8 cellular contexts compared by ENCODE assay signal in genomic region chr7:99312316-99313203, GRCh38. TPM values are rescaled to one million over a fixed set of nuclear protein-coding genes. Genes with fewer than 3 reads are reported as not detected.
A peak's percentile ranks its signal among the peaks of the same experiment; 100 is the strongest.
DNase-seq lines count a peak whose midpoint lies in the region; ATAC-seq and TF ChIP-seq lines count a peak whose summit lies in the region.

No MANE protein-coding gene starts in this region.

- H3K79me2 ChIP-seq in H9 (ENCODE audit: insufficient read depth, low read length), result no peaks in the 10 kb centered on the region

- CTCF ChIA-PET in activated CD8-positive, alpha-beta memory T cell treated with anti-CD3 and anti-CD28 coated beads, Interleukin-2, amount 10 ng/mL, durations not matched to agents 7 days and 5 days (lab: Charles Lee), result interaction anchor here (0.8 to 3.6 kb wide), 18 partner anchors 9 to 403 kb away, joined by 3 to 29 read pairs (median 4); partner anchors contain the start of genes ARPC1A and SMURF1

- H3K56ac ChIP-seq in H9 (ENCODE audit: insufficient read length, low read depth, low read length), result no peak overlapping the region

- no peak overlapping the region for H2BK12ac ChIP-seq in H9 (ENCODE audit: insufficient read length, low read depth, low read length)

- H3K79me1 ChIP-seq in H9 (ENCODE audit: insufficient read depth, low read depth, low read length, poor library complexity, severe bottlenecking), result no peaks in the 10 kb centered on the region

- TF ChIP-seq CTCF in H9 (conservative IDR thresholded peaks at IDR 0.05), result peak; percentile 92

- H3K4me3 Mint-ChIP-seq in H9, result no peak overlapping the region
- H3K4me3 Mint-ChIP-seq in activated CD8-positive, alpha-beta memory T cell treated with anti-CD3 and anti-CD28 coated beads, Interleukin-2, amount 10 ng/mL, durations not matched to agents 7 days and 5 days, result peak overlapping the region; percentile 41

- H3K27me3 Mint-ChIP-seq in H9 (ENCODE audit: low read depth), result peaks cover 1% of the 10 kb centered on the region; the same call in 1 of the 2 replicates
- H3K27me3 Mint-ChIP-seq in activated CD8-positive, alpha-beta memory T cell treated with anti-CD3 and anti-CD28 coated beads, Interleukin-2, amount 10 ng/mL, durations not matched to agents 7 days and 5 days, result peaks cover 17% of the 10 kb centered on the region

- peaks cover 0 to 8% (median 3%) of the 10 kb centered on the region in 3 experiments; a peak in 3 of 7 replicates for H3K36me3 Mint-ChIP-seq in H9 (ENCODE audit: insufficient read depth in 1 of 3, low read depth in 3 of 3)
- H3K36me3 Mint-ChIP-seq in activated CD8-positive, alpha-beta memory T cell treated with anti-CD3 and anti-CD28 coated beads, Interleukin-2, amount 10 ng/mL, durations not matched to agents 7 days and 5 days, result no peaks in the 10 kb centered on the region

- H3K4me3 ChIP-seq in BLaER1 treated with 17β-estradiol and CSF1 and Interleukin-3, amounts not matched to agents 10 nM and 100 nM, result no peak overlapping the region

- no peaks in the 10 kb centered on the region for H3K27me3 ChIP-seq in BLaER1 treated with 17β-estradiol and CSF1 and Interleukin-3, amounts not matched to agents 10 nM and 100 nM
- H3K27me3 ChIP-seq in H9 (ENCODE audit: insufficient read depth, low read length), result no peaks in the 10 kb centered on the region

- H4K20me1 ChIP-seq in BLaER1 treated with 17β-estradiol and CSF1 and Interleukin-3, amounts not matched to agents 10 nM and 100 nM, result no peaks in the 10 kb centered on the region
- H4K20me1 ChIP-seq in H9 (ENCODE audit: control insufficient read depth, insufficient read depth, insufficient read length), result no peaks in the 10 kb centered on the region

- H3K9me3 ChIP-seq in BLaER1 treated with 17β-estradiol and CSF1 and Interleukin-3, amounts not matched to agents 10 nM and 100 nM (replicated peaks in 1 of 11), result peaks cover 11 to 21% (median 15%) of the 10 kb centered on the region in 11 experiments; a peak in 20 of 22 replicates
- H3K9me3 ChIP-seq in H9 (ENCODE audit: control insufficient read depth, low read depth, low read length), result no peaks in the 10 kb centered on the region

- no peak overlapping the region for H2BK5ac ChIP-seq in H9 (ENCODE audit: insufficient read length, low read length)

- peaks cover 0 to 23% (median 19%) of the 10 kb centered on the region in 10 experiments; a peak in 16 of 20 replicates for H3K4me1 ChIP-seq in BLaER1 treated with 17β-estradiol and CSF1 and Interleukin-3, amounts not matched to agents 10 nM and 100 nM
- no peaks in the 10 kb centered on the region for H3K4me1 ChIP-seq in H9 (ENCODE audit: insufficient read depth, low read length)

- H2BK20ac ChIP-seq in H9 (ENCODE audit: low read depth, low read length, poor library complexity, severe bottlenecking), result no peak overlapping the region

- no peak overlapping the region for H2BK15ac ChIP-seq in H9 (ENCODE audit: low read depth, low read length)

- no peaks in the 10 kb centered on the region for H3K23me2 ChIP-seq in H9 (ENCODE audit: insufficient read length, low read depth, low read length, poor library complexity, severe bottlenecking)

- no peak overlapping the region for H3K14ac ChIP-seq in H9 (ENCODE audit: insufficient read depth, low read length)

- no peak overlapping the region for H3K4ac ChIP-seq in H9 (ENCODE audit: low read depth, low read length)

- peak; percentile 54 for ATAC-seq in activated CD8-positive, alpha-beta memory T cell treated with anti-CD3 and anti-CD28 coated beads, Interleukin-2, amount 10 ng/mL, durations not matched to agents 7 days and 5 days

- no CpG with 5 or more reads among the region's 16 CpGs for WGBS in H9 (ENCODE audit: extremely low coverage, insufficient read length, low lambda C conversion rate)

- no peak overlapping the region for H4K5ac ChIP-seq in H9 (ENCODE audit: insufficient read length, low read depth, low read length)

- no peak overlapping the region for H2AFZ ChIP-seq in H9 (ENCODE audit: low read length)

- no peak overlapping the region for H3K18ac ChIP-seq in H9 (ENCODE audit: insufficient read length, low read depth, low read length)

- peaks cover 0 to 7% of the 10 kb centered on the region in 2 experiments; a peak in 2 of 4 replicates for H3K4me1 Mint-ChIP-seq in H9
- peaks cover 27% of the 10 kb centered on the region for H3K4me1 Mint-ChIP-seq in activated CD8-positive, alpha-beta memory T cell treated with anti-CD3 and anti-CD28 coated beads, Interleukin-2, amount 10 ng/mL, durations not matched to agents 7 days and 5 days

- H4K8ac ChIP-seq in H9 (replicated peaks; ENCODE audit: insufficient read length, low read depth, low read length), result no peak overlapping the region

- 0 out of 22 replicates have a peak, but pooled peaks cover 0 to 10% (median 0%) of the 10 kb centered on the region in 11 experiments for H3K36me3 ChIP-seq in BLaER1 treated with 17β-estradiol and CSF1 and Interleukin-3, amounts not matched to agents 10 nM and 100 nM

- H3K9me3 Mint-ChIP-seq in H9, result peaks cover 4 to 5% of the 10 kb centered on the region in 2 experiments; a peak in 4 of 5 replicates
- H3K9me3 Mint-ChIP-seq in activated CD8-positive, alpha-beta memory T cell treated with anti-CD3 and anti-CD28 coated beads, Interleukin-2, amount 10 ng/mL, durations not matched to agents 7 days and 5 days (ENCODE audit: low read depth), result no peaks in the 10 kb centered on the region

- H3K27ac Mint-ChIP-seq in H9, result no peak overlapping the region; a peak in 1 of 7 replicates
- H3K27ac Mint-ChIP-seq in activated CD8-positive, alpha-beta memory T cell treated with anti-CD3 and anti-CD28 coated beads, Interleukin-2, amount 10 ng/mL, durations not matched to agents 7 days and 5 days, result peak overlapping the region; percentile 15

- no peak overlapping the region for H4K91ac ChIP-seq in H9 (ENCODE audit: insufficient read length, low read depth, low read length)

- H3K27ac ChIP-seq in BLaER1 treated with 17β-estradiol and CSF1 and Interleukin-3, amounts not matched to agents 10 nM and 100 nM, result peak overlapping the region in 1 of 11 experiments; percentile 23; a peak in 1 of 22 replicates
- H3K27ac ChIP-seq in H9 (ENCODE audit: insufficient read length, low read depth, low read length), result no peak overlapping the region

- H3K9ac ChIP-seq in BLaER1 treated with 17β-estradiol and CSF1 and Interleukin-3, amounts not matched to agents 10 nM and 100 nM, result peak overlapping the region in 4 of 11 experiments; percentile 13 to 43 (median 16); a peak in 4 of 22 replicates
- no peak overlapping the region for H3K9ac ChIP-seq in H9 (ENCODE audit: extremely low read depth, insufficient read length, low read length)

- H2AK5ac ChIP-seq in H9 (ENCODE audit: insufficient read length, low read length), result no peak overlapping the region

- H3K4me2 ChIP-seq in BLaER1 treated with 17β-estradiol and CSF1 and Interleukin-3, amounts not matched to agents 10 nM and 100 nM, result peak overlapping the region in 9 of 11 experiments; percentile 12 to 70 (median 25); a peak in 13 of 22 replicates
- no peak overlapping the region for H3K4me2 ChIP-seq in H9 (ENCODE audit: insufficient read depth, insufficient read length, low read length)

- H3T11ph ChIP-seq in H9 (ENCODE audit: low read length), result no peak overlapping the region

- no peak overlapping the region for H2BK120ac ChIP-seq in H9 (ENCODE audit: low read depth, low read length, poor library complexity, severe bottlenecking)

- peak; percentile 56 for DNase-seq in H9
- peak; percentile 66 for DNase-seq in NOMO-1 treated with DMSO at 0.1 percent for 48 hours (lab: John Stamatoyannopoulos, UW; ENCODE audit: unreplicated experiment)
- DNase-seq in activated CD8-positive, alpha-beta memory T cell treated with anti-CD3 and anti-CD28 coated beads, Interleukin-2, amount 10 ng/mL, durations not matched to agents 7 days and 5 days, result peak; percentile 78
- peak; percentile 81 for DNase-seq in epidermal melanocyte (ENCODE audit: insufficient read length, low spot score)
- DNase-seq in myocyte (ENCODE audit: low read depth), result peak; percentile 83
- peak; percentile 50 to 60 for DNase-seq in stimulated activated CD8-positive, alpha-beta memory T cell treated with anti-CD3 and anti-CD28 coated beads, Interleukin-7, amount 100 ng/mL, for 4 hours (ENCODE audit: low read depth in 2 of 2)
- no peak for DNase-seq in GOT3 (lab: John Stamatoyannopoulos, UW)

- no peak overlapping the region for H3K23ac ChIP-seq in H9 (ENCODE audit: insufficient read length, low read depth, low read length)

RNA-seq across cellular contexts. Expression of gene ARPC1A, which starts 13.1 kb away (rescaled TPM):
- total RNA-seq in H9 (2021), result 169 TPM in 2 replicates
- 10 to 100 TPM; 53.2 to 56.3 TPM for total RNA-seq in activated CD8-positive, alpha-beta memory T cell treated with anti-CD3 and anti-CD28 coated beads, Interleukin-2, amount 10 ng/mL, durations not matched to agents 7 days and 5 days
- 89.4 and 116 TPM in 2 replicates for total RNA-seq in myocyte
- 138 TPM for polyA plus RNA-seq in myocyte (2012)

RNA-seq across cellular contexts. Expression of gene MYH16, which starts 39.9 kb away (rescaled TPM):
- not detected in 2 replicates for total RNA-seq in H9 (2021)
- total RNA-seq in activated CD8-positive, alpha-beta memory T cell treated with anti-CD3 and anti-CD28 coated beads, Interleukin-2, amount 10 ng/mL, durations not matched to agents 7 days and 5 days, result not detected
- total RNA-seq in myocyte, result not detected in 2 replicates
- polyA plus RNA-seq in myocyte (2012), result not detected
